Comparison of ENCODE assay signal across 1 cellular context in the genomic region with DNA sequence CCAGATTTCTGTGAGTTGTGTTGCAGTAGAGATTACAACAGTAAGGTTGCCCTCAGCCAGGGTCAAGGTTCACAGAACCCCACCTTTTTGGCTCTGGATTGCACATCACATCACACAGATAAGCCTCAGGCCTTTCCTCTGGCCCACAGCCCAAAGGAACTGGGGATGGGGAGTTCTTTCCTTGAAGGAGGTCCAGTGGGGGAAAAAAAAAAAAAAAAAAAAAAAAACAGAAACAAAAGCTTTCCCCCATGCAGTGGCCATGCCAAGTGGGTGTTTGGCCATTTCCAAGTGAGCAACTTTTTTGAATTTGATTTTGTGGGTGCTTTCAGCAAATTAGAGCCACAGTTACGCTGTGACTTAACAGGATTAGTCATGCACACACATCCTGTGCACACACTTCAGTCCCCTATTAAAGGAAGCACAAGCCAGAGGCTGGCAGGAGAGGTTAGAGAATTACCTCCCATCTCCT.
TF ChIP-seq lines count a peak whose summit lies in the region.

No MANE protein-coding gene starts in this region.

TF ChIP-seq in HCT116, 20 proteins besides CTCF, POLR2A, EP300 and RAD21 (continued from another document):
- no peak for TF ChIP-seq TCF7L2 (IDR thresholded peaks at IDR 0.05; ENCODE audit: borderline replicate concordance, extremely low read depth, insufficient read depth, insufficient read length)
- peak; percentile 41; the same call in 1 of the 2 replicates for TF ChIP-seq SP1 (IDR thresholded peaks at IDR 0.05; ENCODE audit: low read depth)
- TF ChIP-seq YY1 (IDR thresholded peaks at IDR 0.05; ENCODE audit: extremely low read depth, insufficient replicate concordance, low read depth, low read length) = no peak
TF ChIP-seq in HCT116: peak in this region for 3.
